9 cellular contexts compared by ENCODE assay signal in the genomic region with DNA sequence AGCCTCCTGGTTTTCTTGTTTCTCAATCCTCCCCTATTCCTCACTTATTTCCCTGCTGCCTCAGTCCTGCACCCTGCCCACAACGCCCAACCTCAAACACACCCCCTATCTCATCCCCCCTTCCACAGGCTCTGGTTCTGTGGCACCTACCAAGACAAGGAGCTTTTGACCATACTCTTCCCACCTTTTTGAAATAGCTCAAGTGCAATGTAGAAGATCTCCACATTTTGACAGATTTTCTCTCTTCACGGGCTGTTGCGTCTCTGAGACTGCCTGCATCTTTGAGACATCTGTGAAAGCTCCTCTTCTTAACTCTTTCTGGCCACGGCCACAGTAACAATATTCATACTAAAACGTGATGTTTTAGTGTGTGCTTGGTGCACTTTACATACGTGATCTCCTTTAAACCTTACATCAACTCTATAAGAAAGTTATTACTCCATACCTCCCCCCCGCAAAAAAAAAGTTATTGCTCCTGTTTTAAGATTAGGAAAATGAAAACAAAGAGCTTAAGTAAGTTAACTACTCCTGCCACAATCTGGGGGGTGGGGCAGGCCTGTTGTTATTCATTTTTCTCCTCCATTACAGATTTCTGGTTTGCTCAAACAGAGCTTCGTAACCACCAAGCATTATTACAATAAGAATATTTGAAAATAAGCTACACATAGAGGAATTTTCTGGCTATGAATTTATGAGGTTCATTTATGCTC. TPM values are rescaled to one million over a fixed set of nuclear protein-coding genes. Genes with fewer than 3 reads are reported as not detected.
DNase-seq lines count a peak whose midpoint lies in the region; ATAC-seq and TF ChIP-seq lines count a peak whose summit lies in the region.
"Had no signal": no experiment of that assay in that cellular context is flagged by ENCODE, and none has a peak within 500 bp of the region (broad histone marks: within the 10 kb centered on the region; RNA-seq: fewer than 3 reads in every experiment).

No MANE protein-coding gene starts in this region.

- peaks cover 40% of the 10 kb centered on the region for H3K79me2 ChIP-seq in MM.1S (ENCODE audit: low read length)

- no peaks in the 10 kb centered on the region for H3K27me3 Mint-ChIP-seq in MCF 10A (ENCODE audit: insufficient read depth, unreplicated experiment)

- POLR2A ChIA-PET in MCF 10A (lab: Yijun Ruan, JAX): interaction anchor here (0.7 to 5.9 kb wide), 14 partner anchors 9 to 380 kb away, joined by 3 to 49 read pairs (median 4); no protein-coding TSS in a partner anchor

- no TSS peak for BruUV-seq in MCF 10A (replicated peaks; lab: Mats Ljungman, UMichigan)

- peaks cover 22% of the 10 kb centered on the region for H3F3A ChIP-seq in MM.1S (ENCODE audit: insufficient read depth, low read length)

- peak overlapping the region; percentile 93; the same call in 1 of the 2 replicates for H3K9ac ChIP-seq in ES-I3 (ENCODE audit: low read depth, low read length)
- H3K9ac ChIP-seq in MM.1S (ENCODE audit: low read length): no peak overlapping the region

- H3K36me3 ChIP-seq in ES-I3 (ENCODE audit: insufficient read depth, low read length) (peaks cover 7% of the 10 kb centered on the region), MM.1S (replicated peaks; ENCODE audit: insufficient read depth, low read length) (no peaks in the 10 kb centered on the region; the same call in 1 of the 2 replicates), neuron (ENCODE audit: insufficient read depth, low read length) (peaks cover 7% of the 10 kb centered on the region)

- H3K36me3 Mint-ChIP-seq in MCF 10A (ENCODE audit: insufficient read depth, unreplicated experiment): peaks cover 38% of the 10 kb centered on the region

- DNase-seq in MM.1S (no peak), MCF 10A (ENCODE audit: unreplicated experiment) (no peak), GM19238 (ENCODE audit: insufficient read length, low spot score) (no peak)
- DNase-seq: effector CD8-positive, alpha-beta T cell had no signal

- no peaks in the 10 kb centered on the region for H3K9me3 ChIP-seq in ES-I3 (ENCODE audit: control insufficient read depth, insufficient read depth, low read length)
- H3K9me3 ChIP-seq in MM.1S (replicated peaks; ENCODE audit: insufficient read depth, low read length): no peaks in the 10 kb centered on the region
- no peaks in the 10 kb centered on the region for H3K9me3 ChIP-seq in neuron (ENCODE audit: low read length)

- H3K4me1 Mint-ChIP-seq in MCF 10A (ENCODE audit: insufficient read depth, unreplicated experiment): peaks cover 17% of the 10 kb centered on the region

- peak overlapping the region; percentile 98 for H3K4me3 ChIP-seq in MM.1S (ENCODE audit: low read length)
- H3K4me3 ChIP-seq in neuron (ENCODE audit: low read length): no peak overlapping the region

- H3K9me3 Mint-ChIP-seq in MCF 10A (ENCODE audit: unreplicated experiment): no peaks in the 10 kb centered on the region

- H2AFZ ChIP-seq in MM.1S (ENCODE audit: low read length): peak overlapping the region; percentile 84; the same call in 1 of the 2 replicates
- peak overlapping the region; percentile 78 for H2AFZ ChIP-seq in neuron (ENCODE audit: low read depth, low read length)

- CTCF ChIA-PET in MCF 10A (lab: Yijun Ruan, JAX): interaction anchor here (0.5 to 7.6 kb wide), 16 partner anchors 9 to 727 kb away, joined by 3 to 56 read pairs (median 4); no protein-coding TSS in a partner anchor

- H3K4me2 ChIP-seq in MM.1S (ENCODE audit: low read depth, low read length): peak overlapping the region; percentile 71

- H3K4me1 ChIP-seq in ES-I3 (ENCODE audit: insufficient read depth, low read length) (peaks cover 4% of the 10 kb centered on the region; the same call in 1 of the 2 replicates), MM.1S (ENCODE audit: low read length) (peaks cover 17% of the 10 kb centered on the region), neuron (ENCODE audit: insufficient read depth, low read length) (peaks cover 2% of the 10 kb centered on the region)

- intact Hi-C loops in MCF 10A (cut with micrococcal nuclease): loop anchor here (1.0 to 2.0 kb wide), 2 partner anchors 69 to 84 kb away; no protein-coding TSS in a partner anchor

- H3K9me2 ChIP-seq in MM.1S (replicated peaks; ENCODE audit: insufficient read depth, low read length): no peaks in the 10 kb centered on the region

- peaks cover 20% of the 10 kb centered on the region for H4K20me1 ChIP-seq in MM.1S (ENCODE audit: insufficient read depth, low read length)

- H3K27me3 ChIP-seq in MM.1S (replicated peaks; ENCODE audit: insufficient read depth, low read length) (no peaks in the 10 kb centered on the region), neuron (ENCODE audit: insufficient read depth, low read length) (peaks cover 2% of the 10 kb centered on the region)

- ATAC-seq in GM21515 (IDR thresholded peaks at IDR 0.05; ENCODE audit: unreplicated experiment): no peak
- ATAC-seq in GM18519 (IDR thresholded peaks at IDR 0.05; ENCODE audit: low FRiP score, unreplicated experiment): no peak
- no peak for ATAC-seq in HG02852 (IDR thresholded peaks at IDR 0.05; ENCODE audit: unreplicated experiment)

- peak overlapping the region; percentile 100 for H3K4me3 Mint-ChIP-seq in MCF 10A (ENCODE audit: unreplicated experiment)

- no peak for TF ChIP-seq CTCF in MM.1S (IDR thresholded peaks at IDR 0.05; ENCODE audit: low read length)
- no peak for TF ChIP-seq CTCF in MCF 10A (IDR thresholded peaks at IDR 0.05; ENCODE audit: unreplicated experiment)

- peak overlapping the region; percentile 98 for H3K27ac Mint-ChIP-seq in MCF 10A (ENCODE audit: low read depth, unreplicated experiment)

- no peak overlapping the region for H3K27ac ChIP-seq in MM.1S (ENCODE audit: low read length)

RNA-seq across cellular contexts. Expression of gene SERBP1, which starts 1.8 kb away (rescaled TPM):
- total RNA-seq in MCF 10A (2022): 233 and 315 TPM in 2 replicates
